In the genomic region with DNA sequence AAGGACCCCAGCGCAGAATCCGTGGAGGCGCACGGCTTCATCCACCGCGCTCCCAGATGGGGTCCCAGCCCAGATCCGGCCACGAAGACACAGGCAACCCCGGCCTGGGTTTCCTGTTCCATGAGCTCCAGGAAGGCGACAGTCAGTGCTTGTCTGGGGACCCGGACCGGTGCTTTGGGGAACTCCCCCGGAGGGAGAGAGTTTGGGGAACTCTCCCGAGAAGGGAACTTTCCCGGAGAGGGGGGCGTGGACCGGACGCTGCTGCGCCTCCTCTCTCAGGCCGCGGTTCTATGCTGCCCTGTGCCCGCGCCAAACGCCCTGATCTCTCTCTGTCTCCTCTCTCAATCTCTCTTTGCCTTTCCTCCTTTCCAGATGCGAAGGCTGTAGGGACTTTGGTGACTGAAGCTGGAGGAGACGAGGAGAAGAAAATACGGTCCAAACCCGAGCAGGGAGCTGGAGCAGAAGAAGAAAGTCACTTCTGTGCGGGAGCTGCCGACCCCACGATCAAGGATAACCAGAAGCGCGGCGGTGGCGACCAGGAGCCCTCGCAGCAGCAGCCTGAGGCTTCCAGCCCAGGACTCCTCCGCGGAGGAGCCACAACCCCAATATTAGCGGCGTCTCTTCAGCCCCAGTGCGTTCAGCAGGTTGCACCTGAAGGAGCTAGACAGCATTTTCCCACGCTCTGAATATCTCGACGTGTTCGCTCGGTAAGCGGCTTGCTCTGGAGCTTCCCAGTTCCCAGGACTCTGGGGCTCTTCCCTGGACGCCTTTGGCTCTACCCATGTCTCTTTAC, we compare ENCODE assay signal across 8 cellular contexts. TPM values are rescaled to one million over a fixed set of nuclear protein-coding genes. Genes with fewer than 3 reads are reported as not detected.
DNase-seq lines count a peak whose midpoint lies in the region; ATAC-seq and TF ChIP-seq lines count a peak whose summit lies in the region.

No MANE protein-coding gene starts in this region.

- H3K36me3 ChIP-seq in stomach smooth muscle (ENCODE audit: control insufficient read depth in 2 of 2, insufficient read depth in 2 of 2, low read length in 2 of 2), result no peaks in the 10 kb centered on the region
- no peaks in the 10 kb centered on the region for H3K36me3 ChIP-seq in gastroesophageal sphincter

- H3K4me1 Mint-ChIP-seq in activated T-cell treated with anti-CD3 and anti-CD28 coated beads, Interleukin-2, amount 50 U/mL, for 4 hours (ENCODE audit: low read depth), result peaks cover 17% of the 10 kb centered on the region
- H3K4me1 Mint-ChIP-seq in activated B cell treated with CpG ODN at 0.5 μM for 24 hours, result peaks cover 21% of the 10 kb centered on the region

- CTCF ChIA-PET in activated B cell treated with CpG ODN at 0.5 μM for 24 hours (lab: Charles Lee), result no interaction called here

- ATAC-seq in activated T-cell treated with anti-CD3 and anti-CD28 coated beads, Interleukin-2, amount 50 U/mL, for 4 hours, result peak; percentile 30
- ATAC-seq in activated B cell treated with CpG ODN at 0.5 μM for 24 hours (ENCODE audit: low read depth) (peak; percentile 31), gastroesophageal sphincter (no peak)

- no peak for TF ChIP-seq EP300 in gastroesophageal sphincter (IDR thresholded peaks at IDR 0.05)

- peak overlapping the region; percentile 62 for H3K4me3 Mint-ChIP-seq in activated T-cell treated with anti-CD3 and anti-CD28 coated beads, Interleukin-2, amount 50 U/mL, for 4 hours
- H3K4me3 Mint-ChIP-seq in activated B cell treated with CpG ODN at 0.5 μM for 24 hours, result peak overlapping the region; percentile 73

- 27% methylated on average over 3 of the region's 48 CpGs; no CpG with 5 or more reads in 1 of the 2 donors for WGBS in gastroesophageal sphincter (ENCODE audit: low coverage in 1 of 2), 2 donors

- no peak for DNase-seq in activated T-cell treated with anti-CD3 and anti-CD28 coated beads, Interleukin-2, amount 50 U/mL, for 4 hours
- DNase-seq in activated T-cell treated with anti-CD3 and anti-CD28 coated beads, Interleukin-2, amount 50 U/mL, for 1 hour, result no peak
- DNase-seq in activated B cell treated with CpG ODN at 0.5 μM for 24 hours (peak; percentile 16), iPS-NIHi7 (ENCODE audit: extremely low spot score) (peak; percentile 24), superior temporal gyrus (ENCODE audit: extremely low spot score) (no peak), NCI-H1105 (lab: John Stamatoyannopoulos, UW) (no peak)

- H3K9me3 Mint-ChIP-seq in activated T-cell treated with anti-CD3 and anti-CD28 coated beads, Interleukin-2, amount 50 U/mL, for 4 hours, result no peaks in the 10 kb centered on the region
- H3K9me3 Mint-ChIP-seq in activated B cell treated with CpG ODN at 0.5 μM for 24 hours, result no peaks in the 10 kb centered on the region

- intact Hi-C loops in activated B cell treated with CpG ODN at 0.5 μM for 24 hours (cut with micrococcal nuclease), result no loop called here

- no peak overlapping the region for H3K9ac ChIP-seq in stomach smooth muscle (ENCODE audit: low read length in 2 of 2)

- H3K9me3 ChIP-seq in stomach smooth muscle (ENCODE audit: control insufficient read depth in 2 of 2, low read length in 2 of 2) (no peaks in the 10 kb centered on the region), gastroesophageal sphincter (no peaks in the 10 kb centered on the region)

- no peaks in the 10 kb centered on the region for H3K36me3 Mint-ChIP-seq in activated T-cell treated with anti-CD3 and anti-CD28 coated beads, Interleukin-2, amount 50 U/mL, for 4 hours (ENCODE audit: insufficient read depth)
- no peaks in the 10 kb centered on the region for H3K36me3 Mint-ChIP-seq in activated B cell treated with CpG ODN at 0.5 μM for 24 hours (ENCODE audit: low read depth)

- peaks cover 46 to 51% of the 10 kb centered on the region in 2 donors for H3K27me3 ChIP-seq in stomach smooth muscle (ENCODE audit: control insufficient read depth in 1 of 2, insufficient read depth in 2 of 2, low read length in 2 of 2)
- peaks cover 82% of the 10 kb centered on the region for H3K27me3 ChIP-seq in gastroesophageal sphincter

- TF ChIP-seq CTCF in activated B cell treated with CpG ODN at 0.5 μM for 24 hours (IDR thresholded peaks at IDR 0.05) (no peak), gastroesophageal sphincter (IDR thresholded peaks at IDR 0.05) (no peak)

- H3K27ac ChIP-seq in stomach smooth muscle (ENCODE audit: low read length) (no peak overlapping the region), gastroesophageal sphincter (no peak overlapping the region)

- POLR2A ChIA-PET in activated B cell treated with CpG ODN at 0.5 μM for 24 hours (lab: Charles Lee), result interaction anchor here (0.6 kb wide), 1 partner anchor 46 kb away, joined by 3 read pairs; no protein-coding TSS in a partner anchor

- peak overlapping the region; percentile 29 to 31 for H3K4me3 ChIP-seq in stomach smooth muscle (ENCODE audit: low read length in 2 of 2)
- H3K4me3 ChIP-seq in gastroesophageal sphincter, result peak overlapping the region in 1 of 2 donors; percentile 23

- H3K27ac Mint-ChIP-seq in activated B cell treated with CpG ODN at 0.5 μM for 24 hours, result no peak overlapping the region

- peaks cover 58% of the 10 kb centered on the region for H3K27me3 Mint-ChIP-seq in activated T-cell treated with anti-CD3 and anti-CD28 coated beads, Interleukin-2, amount 50 U/mL, for 4 hours (ENCODE audit: low read depth)
- H3K27me3 Mint-ChIP-seq in activated B cell treated with CpG ODN at 0.5 μM for 24 hours, result peaks cover 24% of the 10 kb centered on the region

- peaks cover 8% of the 10 kb centered on the region for H3K4me1 ChIP-seq in stomach smooth muscle (ENCODE audit: control insufficient read depth, insufficient read depth, low read length)
- H3K4me1 ChIP-seq in gastroesophageal sphincter, result peaks cover 0 to 14% (median 3%) of the 10 kb centered on the region in 3 donors

- TF ChIP-seq POLR2A in gastroesophageal sphincter (IDR thresholded peaks at IDR 0.05), result no peak

RNA-seq across cellular contexts. Expression of a gene that starts 47.6 kb away (rescaled TPM):
- 10 to 100 TPM in 1 of 3 donors, 1 to 10 TPM in 2; 9.0 to 10.5 (median 9.8) TPM for total RNA-seq in activated T-cell treated with anti-CD3 and anti-CD28 coated beads, Interleukin-2, amount 50 U/mL, for 4 hours
- total RNA-seq in activated B cell treated with CpG ODN at 0.5 μM for 24 hours, result 11.6 and 11.9 TPM in 2 replicates
- total RNA-seq in gastroesophageal sphincter, result 10 to 100 TPM in 1 of 4 donors, 1 to 10 TPM in 3; 5.9 to 12.6 (median 6.3) TPM

Comparison
In these comparisons a context has a peak if more than half of its experiments do, and no peak if none do; other contexts are left out.
1. DNase-seq: peak in activated B cell treated with CpG ODN at 0.5 μM for 24 hours (single experiment) and iPS-NIHi7 (single experiment); none in activated T-cell treated with anti-CD3 and anti-CD28 coated beads, Interleukin-2, amount 50 U/mL, for 4 hours (single experiment), activated T-cell treated with anti-CD3 and anti-CD28 coated beads, Interleukin-2, amount 50 U/mL, for 1 hour (single experiment), superior temporal gyrus (single experiment) and NCI-H1105 (single experiment).